Comparison of ENCODE assay signal across 31 cellular contexts in genomic region chr22:23089010-23089409, GRCh38. TPM values are rescaled to one million over a fixed set of nuclear protein-coding genes. Genes with fewer than 3 reads are reported as not detected.
DNase-seq lines count a peak whose midpoint lies in the region; ATAC-seq, FAIRE-seq and TF ChIP-seq lines count a peak whose summit lies in the region.
"Had no signal": no experiment of that assay in that cellular context is flagged by ENCODE, and none has a peak within 500 bp of the region (broad histone marks: within the 10 kb centered on the region; RNA-seq: fewer than 3 reads in every experiment).

No MANE protein-coding gene starts in this region.

- H4K5ac ChIP-seq in H1 (ENCODE audit: insufficient read length, low read depth, low read length), result no peak overlapping the region

- no peaks in the 10 kb centered on the region; the same call in 1 of the 2 replicates for H3K79me1 ChIP-seq in H1 (ENCODE audit: low read depth, low read length)

- H3K18ac ChIP-seq in H1 (ENCODE audit: extremely low read depth, low read length), result 0 out of 2 replicates have a peak overlapping the region, but pooled peaks have one; percentile 57

- H3K27ac Mint-ChIP-seq in activated naive CD8-positive, alpha-beta T cell treated with anti-CD3 and anti-CD28 coated beads, Interleukin-2, amount 10 ng/mL, durations not matched to agents 7 days and 5 days, result peak overlapping the region; percentile 23
- no peak overlapping the region for H3K27ac Mint-ChIP-seq in activated naive CD8-positive, alpha-beta T cell treated with anti-CD3 and anti-CD28 coated beads for 36 hours
- H3K27ac Mint-ChIP-seq: CD8-positive, alpha-beta T cell had no signal

- no peak overlapping the region for H3K4me3 ChIP-seq in H1 (ENCODE audit: extremely low read depth in 1 of 4, insufficient read depth in 2 of 4, low read depth in 3 of 4, low read length in 4 of 4)
- no peak overlapping the region for H3K4me3 ChIP-seq in right cardiac atrium (ENCODE audit: low read length)
- H3K4me3 ChIP-seq: GM12878, PC-9, SJSA1 had no signal

- peak overlapping the region; percentile 16; the same call in 1 of the 2 replicates for H2BK20ac ChIP-seq in H1 (ENCODE audit: low read length)

- peak overlapping the region; percentile 72 for H2BK5ac ChIP-seq in H1 (ENCODE audit: low read depth, low read length)

- no peak overlapping the region; a peak in 1 of 4 replicates for H3K4me2 ChIP-seq in H1 (ENCODE audit: insufficient read depth in 1 of 2, low read depth in 2 of 2, low read length in 2 of 2)
- H3K4me2 ChIP-seq: PC-9 had no signal

- H3K27ac ChIP-seq in H1 (ENCODE audit: low read depth, low read length) (no peak overlapping the region), right cardiac atrium (ENCODE audit: low read length) (no peak overlapping the region)
- H3K27ac ChIP-seq: PC-9, SJSA1 had no signal

- no peaks in the 10 kb centered on the region; a peak in 3 of 7 replicates for H3K27me3 ChIP-seq in H1 (replicated peaks in 1 of 4; ENCODE audit: control insufficient read depth in 3 of 4, extremely low read depth in 1 of 4, insufficient read depth in 3 of 4, low read length in 3 of 4)
- H3K27me3 ChIP-seq in right cardiac atrium (ENCODE audit: control insufficient read depth, insufficient read depth), result no peaks in the 10 kb centered on the region
- H3K27me3 ChIP-seq: SJSA1 had no signal

- H3K4me1 ChIP-seq in H1 (replicated peaks in 1 of 4; ENCODE audit: control insufficient read depth in 3 of 4, insufficient read depth in 4 of 4, low read length in 3 of 4) (peaks cover 2 to 11% (median 7%) of the 10 kb centered on the region in 4 experiments), right cardiac atrium (ENCODE audit: control insufficient read depth, insufficient read depth, low read length) (no peaks in the 10 kb centered on the region)
- H3K4me1 ChIP-seq: Caco-2 had no signal

- H2AFZ ChIP-seq in H1 (ENCODE audit: low read length), result no peak overlapping the region
- H2AFZ ChIP-seq: PC-9 had no signal

- no peak overlapping the region for H2BK120ac ChIP-seq in H1 (replicated peaks; ENCODE audit: low read depth, low read length)

- peak overlapping the region; percentile 78; the same call in 1 of the 2 replicates for H2BK12ac ChIP-seq in H1 (ENCODE audit: low read depth, low read length)

- POLR2A ChIA-PET in activated naive CD8-positive, alpha-beta T cell treated with anti-CD3 and anti-CD28 coated beads, Interleukin-2, amount 10 ng/mL, durations not matched to agents 7 days and 5 days (lab: Charles Lee), result no interaction called here
- POLR2A ChIA-PET in H1 (lab: Charles Lee; ENCODE audit: partially characterized antibody), result interaction anchor here (0.8 to 1.1 kb wide), 2 partner anchors 9 to 12 kb away, joined by 3 read pairs; no protein-coding TSS in a partner anchor

- peaks cover 0 to 3% (median 0%) of the 10 kb centered on the region in 4 experiments; a peak in 1 of 8 replicates for H3K36me3 ChIP-seq in H1 (ENCODE audit: control insufficient read depth in 2 of 4, insufficient read depth in 4 of 4, low read length in 3 of 4)

- peak overlapping the region; percentile 5 for H4K91ac ChIP-seq in H1 (replicated peaks; ENCODE audit: insufficient read length, low read length)

- no peak for FAIRE-seq in H1 (lab: Jason Lieb, UNC)
- FAIRE-seq: A204.1, GM12878, HTR-8/SVneo had no signal

- TF ChIP-seq RAD21 in H1 (IDR thresholded peaks at IDR 0.05 in 1 of 2, conservative IDR thresholded peaks at IDR 0.05 in 1 of 2; ENCODE audit: low read depth in 2 of 2, low read length in 2 of 2), result no peak

- H4K20me1 ChIP-seq in H1 (replicated peaks in 1 of 2; ENCODE audit: control insufficient read depth in 1 of 2, insufficient read depth in 2 of 2, low read length in 2 of 2), result peaks cover 5 to 21% of the 10 kb centered on the region in 2 experiments

- ATAC-seq in activated naive CD8-positive, alpha-beta T cell treated with anti-CD3 and anti-CD28 coated beads, Interleukin-2, amount 10 ng/mL, durations not matched to agents 7 days and 5 days (ENCODE audit: low read depth), result no peak
- ATAC-seq in right cardiac atrium, result no peak
- ATAC-seq: CD8-positive, alpha-beta T cell; GM12878 had no signal

- peak overlapping the region; percentile 92 for H2AK5ac ChIP-seq in H1 (ENCODE audit: low read depth, low read length)

- no peak for TF ChIP-seq CTCF in H1 (IDR thresholded peaks at IDR 0.05; ENCODE audit: control extremely low read depth in 1 of 3, insufficient read depth in 1 of 3, low read depth in 1 of 3, low read length in 3 of 3)

- peak overlapping the region; percentile 4; the same call in 1 of the 2 replicates for H2BK15ac ChIP-seq in H1 (ENCODE audit: low read length)

- H3K23ac ChIP-seq in H1 (ENCODE audit: insufficient read length), result no peak overlapping the region

- peaks cover 11% of the 10 kb centered on the region for H3K4me1 Mint-ChIP-seq in activated naive CD8-positive, alpha-beta T cell treated with anti-CD3 and anti-CD28 coated beads, Interleukin-2, amount 10 ng/mL, durations not matched to agents 7 days and 5 days
- no peaks in the 10 kb centered on the region for H3K4me1 Mint-ChIP-seq in activated naive CD8-positive, alpha-beta T cell treated with anti-CD3 and anti-CD28 coated beads for 36 hours

- H3K9me3 ChIP-seq in H1 (ENCODE audit: insufficient read depth in 2 of 2, low read depth in 1 of 2, low read length in 1 of 2) (no peaks in the 10 kb centered on the region), right cardiac atrium (ENCODE audit: control insufficient read depth, low read length) (no peaks in the 10 kb centered on the region)
- H3K9me3 ChIP-seq: Caco-2, SJSA1 had no signal

- H3K4me3 Mint-ChIP-seq in activated naive CD8-positive, alpha-beta T cell treated with anti-CD3 and anti-CD28 coated beads, Interleukin-2, amount 10 ng/mL, durations not matched to agents 7 days and 5 days, result no peak overlapping the region
- H3K4me3 Mint-ChIP-seq in activated naive CD8-positive, alpha-beta T cell treated with anti-CD3 and anti-CD28 coated beads for 36 hours, result no peak overlapping the region
- H3K4me3 Mint-ChIP-seq: CD8-positive, alpha-beta T cell had no signal

- H3K79me2 ChIP-seq in H1 (ENCODE audit: control insufficient read depth in 1 of 2, insufficient read depth in 2 of 2, low read length in 2 of 2), result no peaks in the 10 kb centered on the region

- TF ChIP-seq EP300 in H1 (IDR thresholded peaks at IDR 0.05; ENCODE audit: borderline replicate concordance in 1 of 2, low read depth in 2 of 2, low read length in 2 of 2), result no peak

- no peaks in the 10 kb centered on the region for H3K9me3 Mint-ChIP-seq in activated naive CD8-positive, alpha-beta T cell treated with anti-CD3 and anti-CD28 coated beads, Interleukin-2, amount 10 ng/mL, durations not matched to agents 7 days and 5 days
- H3K9me3 Mint-ChIP-seq in activated naive CD8-positive, alpha-beta T cell treated with anti-CD3 and anti-CD28 coated beads for 36 hours, result no peaks in the 10 kb centered on the region
- H3K9me3 Mint-ChIP-seq: CD8-positive, alpha-beta T cell had no signal

- H3K27me3 Mint-ChIP-seq in activated naive CD8-positive, alpha-beta T cell treated with anti-CD3 and anti-CD28 coated beads, Interleukin-2, amount 10 ng/mL, durations not matched to agents 7 days and 5 days, result peaks cover 17% of the 10 kb centered on the region
- no peaks in the 10 kb centered on the region for H3K27me3 Mint-ChIP-seq in activated naive CD8-positive, alpha-beta T cell treated with anti-CD3 and anti-CD28 coated beads for 36 hours

- no peak for DNase-seq in activated naive CD8-positive, alpha-beta T cell treated with anti-CD3 and anti-CD28 coated beads, Interleukin-2, amount 10 ng/mL, durations not matched to agents 7 days and 5 days
- no peak for DNase-seq in activated naive CD8-positive, alpha-beta T cell treated with anti-CD3 and anti-CD28 coated beads for 36 hours
- DNase-seq in NCI-H69 (lab: John Stamatoyannopoulos, UW) (peak; percentile 63), H1 (ENCODE audit: low read depth in 1 of 2, low spot score in 2 of 2) (no peak), HPDE6-E6E7 (ENCODE audit: extremely low spot score) (no peak), right cardiac atrium (no peak)
- DNase-seq in effector CD8-positive, alpha-beta T cell (lab: John Stamatoyannopoulos, UW), result no peak
- DNase-seq: Caco-2, DMS 273 treated with DMSO at 0.1 percent for 48 hours, DMS79, EL, GDM1, GOT3, HCEC 1CT, KBM-7, MV-4-11, NCI-H1105, NCI-H1436 treated with DMSO at 0.1 percent for 48 hours, NCI-H187 treated with DMSO at 0.1 percent for 48 hours, NCI-H2171 treated with DMSO at 0.1 percent for 48 hours, NCI-H345, NCI-H748 treated with DMSO at 0.1 percent for 48 hours, Right ventricle myocardium superior had no signal

- H3K14ac ChIP-seq in H1 (ENCODE audit: insufficient read length), result no peak overlapping the region

- CTCF ChIA-PET in H1 (lab: Charles Lee; ENCODE audit: partially characterized antibody), result interaction anchor here (0.6 to 1.8 kb wide), 6 partner anchors 8 to 679 kb away, joined by 3 to 5 read pairs (median 4); no protein-coding TSS in a partner anchor

- H3K36me3 Mint-ChIP-seq in activated naive CD8-positive, alpha-beta T cell treated with anti-CD3 and anti-CD28 coated beads, Interleukin-2, amount 10 ng/mL, durations not matched to agents 7 days and 5 days, result no peaks in the 10 kb centered on the region
- no peaks in the 10 kb centered on the region for H3K36me3 Mint-ChIP-seq in activated naive CD8-positive, alpha-beta T cell treated with anti-CD3 and anti-CD28 coated beads for 36 hours
- H3K36me3 Mint-ChIP-seq: CD8-positive, alpha-beta T cell had no signal

- intact Hi-C loops in right cardiac atrium (cut with DNase I), result no loop called here

- WGBS in H1 (ENCODE audit: extremely low coverage in 1 of 2, insufficient coverage in 1 of 2, insufficient read length in 1 of 2, insufficient replicate concordance in 2 of 2, low coverage in 1 of 2, low lambda C conversion rate in 2 of 2, missing lambda C conversion rate in 1 of 2), 2 experiments, result 88% methylated on average over 10 of the region's 10 CpGs; no CpG with 5 or more reads in 1 of the 2 experiments
- 87% methylated on average over 10 of the region's 10 CpGs for WGBS in right cardiac atrium

- H4K8ac ChIP-seq in H1 (ENCODE audit: extremely low read depth, insufficient read depth, low read length), result no peak overlapping the region; the same call in 1 of the 2 replicates

- H3K56ac ChIP-seq in H1 (replicated peaks; ENCODE audit: insufficient read length, low read depth, low read length), result no peak overlapping the region

- no peak overlapping the region for H3K4ac ChIP-seq in H1 (replicated peaks; ENCODE audit: insufficient read length, low read depth, low read length)

- no peak for TF ChIP-seq POLR2A in H1 (IDR thresholded peaks at IDR 0.05; ENCODE audit: control extremely low read depth in 1 of 2, low read depth in 2 of 2, low read length in 2 of 2)

- no peak overlapping the region for H3K9ac ChIP-seq in H1 (replicated peaks in 1 of 4; ENCODE audit: extremely low read depth in 1 of 4, low read depth in 3 of 4, low read length in 3 of 4)

- peaks cover 4% of the 10 kb centered on the region for H3K23me2 ChIP-seq in H1 (ENCODE audit: low read depth, low read length)

RNA-seq across cellular contexts. Expression of gene GNAZ, which starts 18.7 kb away (rescaled TPM):
- total RNA-seq in activated naive CD8-positive, alpha-beta T cell treated with anti-CD3 and anti-CD28 coated beads, Interleukin-2, amount 10 ng/mL, durations not matched to agents 7 days and 5 days, result under 1 TPM; 0.20 to 0.22 TPM
- under 1 TPM; 0.43 to 0.54 TPM for total RNA-seq in activated naive CD8-positive, alpha-beta T cell treated with anti-CD3 and anti-CD28 coated beads for 36 hours
- 9.6 and 9.7 TPM in 2 replicates for total RNA-seq in H1 (2021; fragmentation: NEBNext Ultra II Directional; extraction: Animal tissue kit (Norgen Biotek cat#: 25700))
- 6.6 and 6.9 TPM in 2 replicates for polyA plus RNA-seq in H1 (2011; rRNA removed)
- polyA plus RNA-seq in H1 (2011; cell fraction: cytosol; rRNA removed), result 7.7 TPM
- 7.4 TPM for polyA plus RNA-seq in H1 (2011; cell fraction: nucleus; rRNA removed)
- polyA plus RNA-seq in H1 (2012, experiment 1 of 2), result 5.7 to 7.8 TPM (median 6.8 TPM) in 4 replicates
- 4.4 TPM for polyA plus RNA-seq in H1 (2012, experiment 2 of 2)
- 5.3 TPM for polyA plus RNA-seq in H1 (2013, experiment 1 of 2)
- polyA plus RNA-seq in H1 (2013, experiment 2 of 2), result 5.5 TPM
- 6.4 and 7.5 TPM in 2 replicates for polyA minus RNA-seq in H1 (2011; rRNA and poly(A)+ RNA removed)
- 5.6 TPM for polyA minus RNA-seq in H1 (2011; cell fraction: cytosol; rRNA and poly(A)+ RNA removed)
- 4.3 TPM for polyA minus RNA-seq in H1 (2011; cell fraction: nucleus; rRNA and poly(A)+ RNA removed)
- 1 to 10 TPM; 2.2 to 3.5 (median 3.1) TPM for total RNA-seq in right cardiac atrium
- 2.0 TPM for polyA plus RNA-seq in right cardiac atrium
- total RNA-seq: CD8-positive, alpha-beta T cell had no signal

RNA-seq across cellular contexts. Expression of gene RSPH14, which starts 52.8 kb away (rescaled TPM):
- under 1 TPM; 0.50 to 0.94 TPM for total RNA-seq in activated naive CD8-positive, alpha-beta T cell treated with anti-CD3 and anti-CD28 coated beads, Interleukin-2, amount 10 ng/mL, durations not matched to agents 7 days and 5 days
- total RNA-seq in activated naive CD8-positive, alpha-beta T cell treated with anti-CD3 and anti-CD28 coated beads for 36 hours, result under 1 TPM in 1 of 2 experiments, not detected in 1; 0.48 TPM
- 0.84 TPM in 1 of 2 replicates, not detected in the other for total RNA-seq in H1 (2021; fragmentation: NEBNext Ultra II Directional; extraction: Animal tissue kit (Norgen Biotek cat#: 25700))
- polyA plus RNA-seq in H1 (2011; rRNA removed), result 0.28 and 0.30 TPM in 2 replicates
- 0.28 TPM for polyA plus RNA-seq in H1 (2011; cell fraction: cytosol; rRNA removed)
- polyA plus RNA-seq in H1 (2011; cell fraction: nucleus; rRNA removed), result 0.33 TPM
- 0.24 to 0.43 TPM (median 0.28 TPM) in 3 of 4 replicates, not detected in the other for polyA plus RNA-seq in H1 (2012, experiment 1 of 2)
- polyA plus RNA-seq in H1 (2012, experiment 2 of 2), result 0.22 TPM
- polyA plus RNA-seq in H1 (2013, experiment 1 of 2), result 0.10 TPM
- 0.13 TPM for polyA plus RNA-seq in H1 (2013, experiment 2 of 2)
- 0.13 and 0.39 TPM in 2 replicates for polyA minus RNA-seq in H1 (2011; rRNA and poly(A)+ RNA removed)
- polyA minus RNA-seq in H1 (2011; cell fraction: cytosol; rRNA and poly(A)+ RNA removed), result not detected
- polyA minus RNA-seq in H1 (2011; cell fraction: nucleus; rRNA and poly(A)+ RNA removed), result not detected
- total RNA-seq in right cardiac atrium, result not detected
- 0.75 TPM for polyA plus RNA-seq in right cardiac atrium
- total RNA-seq: LHCN-M2, MCF 10A, Right ventricle myocardium superior, SJSA1 had no signal

RNA-seq across cellular contexts. Expression of gene RAB36, which starts 56.3 kb away (rescaled TPM):
- 1 to 10 TPM in 1 of 2 experiments, under 1 TPM in 1; 0.68 to 1.3 TPM for total RNA-seq in activated naive CD8-positive, alpha-beta T cell treated with anti-CD3 and anti-CD28 coated beads, Interleukin-2, amount 10 ng/mL, durations not matched to agents 7 days and 5 days
- 1 to 10 TPM in 1 of 2 experiments, under 1 TPM in 1; 0.90 to 1.0 TPM for total RNA-seq in activated naive CD8-positive, alpha-beta T cell treated with anti-CD3 and anti-CD28 coated beads for 36 hours
- 1.0 and 1.1 TPM in 2 replicates for total RNA-seq in H1 (2021; fragmentation: NEBNext Ultra II Directional; extraction: Animal tissue kit (Norgen Biotek cat#: 25700))
- polyA plus RNA-seq in H1 (2011; rRNA removed), result 1.4 and 1.5 TPM in 2 replicates
- polyA plus RNA-seq in H1 (2011; cell fraction: cytosol; rRNA removed), result 0.75 TPM
- 0.86 TPM for polyA plus RNA-seq in H1 (2011; cell fraction: nucleus; rRNA removed)
- 0.84 to 1.0 TPM (median 0.98 TPM) in 4 replicates for polyA plus RNA-seq in H1 (2012, experiment 1 of 2)
- polyA plus RNA-seq in H1 (2012, experiment 2 of 2), result 0.87 TPM
- 0.79 TPM for polyA plus RNA-seq in H1 (2013, experiment 1 of 2)
- 0.79 TPM for polyA plus RNA-seq in H1 (2013, experiment 2 of 2)
- 1.0 and 1.5 TPM in 2 replicates for polyA minus RNA-seq in H1 (2011; rRNA and poly(A)+ RNA removed)
- polyA minus RNA-seq in H1 (2011; cell fraction: cytosol; rRNA and poly(A)+ RNA removed), result 0.44 TPM
- 0.70 TPM for polyA minus RNA-seq in H1 (2011; cell fraction: nucleus; rRNA and poly(A)+ RNA removed)
- total RNA-seq in right cardiac atrium, result 1 to 10 TPM; 1.1 to 2.7 (median 1.6) TPM
- 0.59 TPM for polyA plus RNA-seq in right cardiac atrium
